In genomic region chr13:95099541-95099940, GRCh38 we compare ENCODE assay signal across 17 cellular contexts.
DNase-seq lines count a peak whose midpoint lies in the region; ATAC-seq and TF ChIP-seq lines count a peak whose summit lies in the region.
"Had no signal": no experiment of that assay in that cellular context is flagged by ENCODE, and none has a peak within 500 bp of the region (broad histone marks: within the 10 kb centered on the region; RNA-seq: fewer than 3 reads in every experiment).

No MANE protein-coding gene starts in this region.

- H3K27ac ChIP-seq in VCaP (peak overlapping the region; percentile 61), RWPE1 (no peak overlapping the region)
- H3K27ac ChIP-seq: BLaER1 treated with 17β-estradiol and CSF1 and Interleukin-3, amounts not matched to agents 10 nM and 100 nM; cardiac muscle cell; HL-60; vagina had no signal

- TF ChIP-seq CTCF in VCaP (conservative IDR thresholded peaks at IDR 0.05) = no peak
- no peak for TF ChIP-seq CTCF in fibroblast of mammary gland (conservative IDR thresholded peaks at IDR 0.05; ENCODE audit: control insufficient read depth, insufficient read depth, low read depth, low read length)
- no peak for TF ChIP-seq CTCF in RWPE1 (conservative IDR thresholded peaks at IDR 0.05; ENCODE audit: low read depth)

- POLR2A ChIA-PET in RWPE1 (lab: Yijun Ruan, JAX; ENCODE audit: low non-redundant PET) = no interaction called here

- DNase-seq in HK-2 (ENCODE audit: unreplicated experiment) (peak; percentile 13), fibroblast of mammary gland (ENCODE audit: low read depth) (peak; percentile 87), skeletal muscle cell (ENCODE audit: low read depth) (peak; percentile 72), DMS114 treated with DMSO at 0.1 percent for 48 hours (lab: John Stamatoyannopoulos, UW; ENCODE audit: unreplicated experiment) (no peak), RWPE1 (ENCODE audit: low spot score) (no peak)
- DNase-seq: islet precursor cell; Karpas-422; NCI-H446 treated with DMSO at 0.1 percent for 48 hours; occipital lobe; small intestine; stimulated activated naive B cell treated with anti-CD40 and anti-IgM and Interleukin-4, amounts not matched to agents 10 μg/mL and 1 μg/mL and 100 μg/mL, for 72 hours had no signal

- H3K4me3 ChIP-seq in fibroblast of mammary gland (ENCODE audit: control insufficient read depth, low read depth, low read length) = no peak overlapping the region
- H3K4me3 ChIP-seq in skeletal muscle cell (ENCODE audit: low read depth, low read length) = no peak overlapping the region
- H3K4me3 ChIP-seq: BLaER1 treated with 17β-estradiol and CSF1 and Interleukin-3, amounts not matched to agents 10 nM and 100 nM; cardiac muscle cell; vagina had no signal

- ATAC-seq in GM21786 (IDR thresholded peaks at IDR 0.05; ENCODE audit: unreplicated experiment) = no peak
- ATAC-seq: stimulated activated naive B cell treated with anti-CD40 and anti-IgM and Interleukin-4, amounts not matched to agents 10 μg/mL and 1 μg/mL and 100 μg/mL, for 72 hours had no signal

- CTCF ChIA-PET in RWPE1 (lab: Yijun Ruan, JAX) = no interaction called here

Comparison
In these comparisons a context has a peak if more than half of its experiments do, and no peak if none do; other contexts are left out.
1. DNase-seq: peak in HK-2 (single experiment), fibroblast of mammary gland (single experiment) and skeletal muscle cell (single experiment); none in DMS114 treated with DMSO at 0.1 percent for 48 hours (single experiment) and RWPE1 (single experiment).